Comparison of ENCODE assay signal across 29 cellular contexts in genomic region chr4:83876047-83876446, GRCh38.
DNase-seq lines count a peak whose midpoint lies in the region; ATAC-seq, FAIRE-seq and TF ChIP-seq lines count a peak whose summit lies in the region.
"Had no signal": no experiment of that assay in that cellular context is flagged by ENCODE, and none has a peak within 500 bp of the region (broad histone marks: within the 10 kb centered on the region; RNA-seq: fewer than 3 reads in every experiment).

No MANE protein-coding gene starts in this region.

- H3K27ac Mint-ChIP-seq in neural progenitor cell: no peak overlapping the region
- H3K27ac Mint-ChIP-seq: activated CD4-positive, alpha-beta memory T cell treated with anti-CD3 and anti-CD28 coated beads for 36 hours; activated naive CD8-positive, alpha-beta T cell treated with anti-CD3 and anti-CD28 coated beads, Interleukin-2, amount 50 U/mL, for 24 hours had no signal

- no peak overlapping the region for H3K4ac ChIP-seq in H1 (replicated peaks; ENCODE audit: insufficient read length, low read depth, low read length)

- CTCF ChIA-PET in H1 (lab: Charles Lee; ENCODE audit: partially characterized antibody): no interaction called here

- H4K5ac ChIP-seq in H1 (ENCODE audit: insufficient read length, low read depth, low read length): no peak overlapping the region

- no peaks in the 10 kb centered on the region for H3K23me2 ChIP-seq in H1 (ENCODE audit: low read depth, low read length)

- H4K20me1 ChIP-seq in H1 (replicated peaks in 1 of 2; ENCODE audit: control insufficient read depth in 1 of 2, insufficient read depth in 2 of 2, low read length in 2 of 2): no peaks in the 10 kb centered on the region
- H4K20me1 ChIP-seq in neural progenitor cell (ENCODE audit: low read depth): no peaks in the 10 kb centered on the region
- H4K20me1 ChIP-seq: BLaER1 had no signal

- H3F3A ChIP-seq in neural progenitor cell (ENCODE audit: low read depth): no peaks in the 10 kb centered on the region

- H3K27me3 ChIP-seq in H1 (replicated peaks in 1 of 4; ENCODE audit: control insufficient read depth in 3 of 4, extremely low read depth in 1 of 4, insufficient read depth in 3 of 4, low read length in 3 of 4) (no peaks in the 10 kb centered on the region), neural progenitor cell (no peaks in the 10 kb centered on the region), stomach (no peaks in the 10 kb centered on the region)
- H3K27me3 ChIP-seq: BLaER1, pancreas had no signal

- no peak for TF ChIP-seq CTCF in H1 (IDR thresholded peaks at IDR 0.05; ENCODE audit: control extremely low read depth in 1 of 3, insufficient read depth in 1 of 3, low read depth in 1 of 3, low read length in 3 of 3)
- no peak for TF ChIP-seq CTCF in neural progenitor cell (IDR thresholded peaks at IDR 0.05)
- no peak for TF ChIP-seq CTCF in stomach (IDR thresholded peaks at IDR 0.05)

- FAIRE-seq in H1 (lab: Jason Lieb, UNC): no peak
- FAIRE-seq: endometrium, GM19239, pancreas, small intestine had no signal

- intact Hi-C loops in stomach (cut with DNase I; ENCODE audit: low total_unique reads): no loop called here

- no peaks in the 10 kb centered on the region for H3K79me1 ChIP-seq in H1 (ENCODE audit: low read depth, low read length)

- H4K91ac ChIP-seq in H1 (replicated peaks; ENCODE audit: insufficient read length, low read length): no peak overlapping the region

- TF ChIP-seq RAD21 in H1 (IDR thresholded peaks at IDR 0.05 in 1 of 2, conservative IDR thresholded peaks at IDR 0.05 in 1 of 2; ENCODE audit: low read depth in 2 of 2, low read length in 2 of 2): no peak

- no peak overlapping the region for H4K8ac ChIP-seq in H1 (ENCODE audit: extremely low read depth, insufficient read depth, low read length)

- H3K36me3 ChIP-seq in H1 (ENCODE audit: control insufficient read depth in 2 of 4, insufficient read depth in 4 of 4, low read length in 3 of 4): no peaks in the 10 kb centered on the region
- no peaks in the 10 kb centered on the region for H3K36me3 ChIP-seq in neural progenitor cell
- no peaks in the 10 kb centered on the region for H3K36me3 ChIP-seq in stomach
- H3K36me3 ChIP-seq: BLaER1, pancreas had no signal

- H3K18ac ChIP-seq in H1 (ENCODE audit: extremely low read depth, low read length): no peak overlapping the region

- H3K79me2 ChIP-seq in H1 (ENCODE audit: control insufficient read depth in 1 of 2, insufficient read depth in 2 of 2, low read length in 2 of 2) (no peaks in the 10 kb centered on the region), neural progenitor cell (ENCODE audit: low read depth) (no peaks in the 10 kb centered on the region)

- H3K4me1 Mint-ChIP-seq in neural progenitor cell: peaks cover 5% of the 10 kb centered on the region
- H3K4me1 Mint-ChIP-seq: activated naive CD8-positive, alpha-beta T cell treated with anti-CD3 and anti-CD28 coated beads, Interleukin-2, amount 50 U/mL, for 24 hours had no signal

- POLR2A ChIA-PET in H1 (lab: Charles Lee; ENCODE audit: partially characterized antibody): no interaction called here

- no peak overlapping the region; the same call in 1 of the 2 replicates for H2AK5ac ChIP-seq in H1 (ENCODE audit: low read depth, low read length)

- H2BK15ac ChIP-seq in H1 (ENCODE audit: low read length): no peak overlapping the region

- no peak overlapping the region for H2BK20ac ChIP-seq in H1 (ENCODE audit: low read length)

- DNase-seq in ELR (ENCODE audit: low read depth) (peak; percentile 54), NCI-H226 (peak; percentile 21), H1 (ENCODE audit: low read depth in 1 of 2, low spot score in 2 of 2) (no peak), neural progenitor cell (ENCODE audit: low spot score) (peak; percentile 45), amygdala (lab: John Stamatoyannopoulos, UW) (no peak), stomach (no peak), UCSD-AML1 (lab: John Stamatoyannopoulos, UW; ENCODE audit: unreplicated experiment) (no peak)
- DNase-seq: activated CD4-positive, alpha-beta memory T cell treated with anti-CD3 and anti-CD28 coated beads for 36 hours; activated CD4-positive, alpha-beta T cell treated with anti-CD3 and anti-CD28 coated beads for 1 hour; activated naive CD4-positive, alpha-beta T cell; activated naive CD8-positive, alpha-beta T cell treated with anti-CD3 and anti-CD28 coated beads, Interleukin-2, amount 50 U/mL, for 24 hours; dermis blood vessel endothelial cell; DMS79; hippocampal formation; NCI-H1436; NCI-H2107; NCI-H446 treated with DMSO at 0.1 percent for 48 hours; pancreas; retina; small intestine; stimulated activated naive CD4-positive, alpha-beta T cell treated with Interleukin-2 at 50 U/mL for 16 hours; T-helper 2 cell had no signal

- H2BK120ac ChIP-seq in H1 (replicated peaks; ENCODE audit: low read depth, low read length): no peak overlapping the region

- no peak overlapping the region; the same call in 1 of the 2 replicates for H2BK5ac ChIP-seq in H1 (ENCODE audit: low read depth, low read length)

- H3K23ac ChIP-seq in H1 (ENCODE audit: insufficient read length): no peak overlapping the region

- H3K4me3 ChIP-seq in H1 (ENCODE audit: extremely low read depth in 1 of 4, insufficient read depth in 2 of 4, low read depth in 3 of 4, low read length in 4 of 4) (no peak overlapping the region), neural progenitor cell (no peak overlapping the region), stomach (no peak overlapping the region)
- H3K4me3 ChIP-seq: BLaER1, pancreas had no signal

- no peak overlapping the region for H3K4me3 Mint-ChIP-seq in neural progenitor cell
- H3K4me3 Mint-ChIP-seq: activated CD4-positive, alpha-beta memory T cell treated with anti-CD3 and anti-CD28 coated beads for 36 hours; activated naive CD8-positive, alpha-beta T cell treated with anti-CD3 and anti-CD28 coated beads, Interleukin-2, amount 50 U/mL, for 24 hours had no signal

- H3K9me3 Mint-ChIP-seq in neural progenitor cell: no peaks in the 10 kb centered on the region
- H3K9me3 Mint-ChIP-seq: activated CD4-positive, alpha-beta memory T cell treated with anti-CD3 and anti-CD28 coated beads for 36 hours; activated naive CD8-positive, alpha-beta T cell treated with anti-CD3 and anti-CD28 coated beads, Interleukin-2, amount 50 U/mL, for 24 hours had no signal

- peaks cover 3% of the 10 kb centered on the region for H3K27me3 Mint-ChIP-seq in neural progenitor cell (ENCODE audit: insufficient read depth, low read depth)
- H3K27me3 Mint-ChIP-seq: activated CD4-positive, alpha-beta memory T cell treated with anti-CD3 and anti-CD28 coated beads for 36 hours; activated naive CD8-positive, alpha-beta T cell treated with anti-CD3 and anti-CD28 coated beads, Interleukin-2, amount 50 U/mL, for 24 hours had no signal

- no peak overlapping the region for H3K4me2 ChIP-seq in H1 (ENCODE audit: insufficient read depth in 1 of 2, low read depth in 2 of 2, low read length in 2 of 2)
- peak overlapping the region; percentile 18 for H3K4me2 ChIP-seq in neural progenitor cell
- H3K4me2 ChIP-seq: BLaER1, KMS-11 had no signal

- H3K9ac ChIP-seq in H1 (replicated peaks in 1 of 4; ENCODE audit: extremely low read depth in 1 of 4, low read depth in 3 of 4, low read length in 3 of 4) (no peak overlapping the region), neural progenitor cell (no peak overlapping the region)
- H3K9ac ChIP-seq: BLaER1, KMS-11 had no signal

- no peaks in the 10 kb centered on the region for H3K36me3 Mint-ChIP-seq in neural progenitor cell
- H3K36me3 Mint-ChIP-seq: activated CD4-positive, alpha-beta memory T cell treated with anti-CD3 and anti-CD28 coated beads for 36 hours had no signal

- 84% methylated on average over 1 of the region's 1 CpG; no CpG with 5 or more reads in 1 of the 2 experiments for WGBS in H1 (ENCODE audit: extremely low coverage in 1 of 2, insufficient coverage in 1 of 2, insufficient read length in 1 of 2, insufficient replicate concordance in 2 of 2, low coverage in 1 of 2, low lambda C conversion rate in 2 of 2, missing lambda C conversion rate in 1 of 2), 2 experiments
- WGBS in stomach, 5 donors: 65 to 84% (median 72%) methylated on average over 1 of the region's 1 CpG

- TF ChIP-seq EP300 in H1 (IDR thresholded peaks at IDR 0.05; ENCODE audit: borderline replicate concordance in 1 of 2, low read depth in 2 of 2, low read length in 2 of 2) (no peak), stomach (IDR thresholded peaks at IDR 0.05) (no peak)

- no peak for TF ChIP-seq POLR2A in H1 (IDR thresholded peaks at IDR 0.05; ENCODE audit: control extremely low read depth in 1 of 2, low read depth in 2 of 2, low read length in 2 of 2)
- TF ChIP-seq POLR2A in stomach (IDR thresholded peaks at IDR 0.05): no peak

- no peak overlapping the region for H3K56ac ChIP-seq in H1 (replicated peaks; ENCODE audit: insufficient read length, low read depth, low read length)

- no peak overlapping the region for H2AFZ ChIP-seq in H1 (ENCODE audit: low read length)
- H2AFZ ChIP-seq in neural progenitor cell (replicated peaks): no peak overlapping the region

- H3K14ac ChIP-seq in H1 (ENCODE audit: insufficient read length): no peak overlapping the region

- ATAC-seq in GM21360 (IDR thresholded peaks at IDR 0.05; ENCODE audit: unreplicated experiment): no peak
- ATAC-seq: activated naive CD8-positive, alpha-beta T cell treated with anti-CD3 and anti-CD28 coated beads, Interleukin-2, amount 50 U/mL, for 24 hours; pancreas; SK-N-SH treated with all-trans-retinoic acid at 6 μM for 48 hours had no signal

- H3K9me3 ChIP-seq in H1 (ENCODE audit: insufficient read depth in 2 of 2, low read depth in 1 of 2, low read length in 1 of 2) (no peaks in the 10 kb centered on the region), neural progenitor cell (ENCODE audit: low read depth) (no peaks in the 10 kb centered on the region), stomach (no peaks in the 10 kb centered on the region)
- H3K9me3 ChIP-seq: BLaER1, pancreas had no signal

- no peak overlapping the region for H2BK12ac ChIP-seq in H1 (ENCODE audit: low read depth, low read length)

- H3K27ac ChIP-seq in H1 (ENCODE audit: low read depth, low read length) (no peak overlapping the region), neural progenitor cell (no peak overlapping the region), stomach (no peak overlapping the region)
- H3K27ac ChIP-seq: BLaER1, KMS-11, pancreas, RWPE1 had no signal

- H3K4me1 ChIP-seq in H1 (replicated peaks in 1 of 4; ENCODE audit: control insufficient read depth in 3 of 4, insufficient read depth in 4 of 4, low read length in 3 of 4) (no peaks in the 10 kb centered on the region), neural progenitor cell (peaks cover 7% of the 10 kb centered on the region), stomach (no peaks in the 10 kb centered on the region)
- H3K4me1 ChIP-seq: BLaER1, pancreas had no signal

TF ChIP-seq in H1, 55 proteins besides CTCF, POLR2A, EP300 and RAD21 (continues in another document):
- TF ChIP-seq SAP30 (IDR thresholded peaks at IDR 0.05; ENCODE audit: insufficient read depth, insufficient replicate concordance, low read length) (no peak), JUND (IDR thresholded peaks at IDR 0.05; ENCODE audit: low read length) (peak; percentile 42; the same call in 1 of the 2 replicates), CHD1 (IDR thresholded peaks at IDR 0.05; ENCODE audit: low read depth, low read length) (no peak), NANOG (IDR thresholded peaks at IDR 0.05; ENCODE audit: insufficient read depth, low read depth, low read length, poor library complexity, severe bottlenecking) (no peak), ASH2L (IDR thresholded peaks at IDR 0.05; ENCODE audit: low read length) (no peak)

Comparison
In these comparisons a context has a peak if more than half of its experiments do, and no peak if none do; other contexts are left out.
1. DNase-seq: peak in ELR (single experiment), NCI-H226 (single experiment) and neural progenitor cell (single experiment); none in H1 (0 of 2), amygdala (0 of 56), stomach (single experiment) and UCSD-AML1 (single experiment).